26 cellular contexts compared by ENCODE assay signal in genomic region chr6:83984411-83984810, GRCh38. TPM values are rescaled to one million over a fixed set of nuclear protein-coding genes. Genes with fewer than 3 reads are reported as not detected.
"Had no signal": no experiment of that assay in that cellular context is flagged by ENCODE, and none has a peak within 500 bp of the region (broad histone marks: within the 10 kb centered on the region; RNA-seq: fewer than 3 reads in every experiment).

No MANE protein-coding gene starts in this region.

- H3K9me3 Mint-ChIP-seq: nephron, neural progenitor cell had no signal

- H3K27ac ChIP-seq: neural progenitor cell, ovary, parathyroid adenoma, psoas muscle, right lobe of liver, sigmoid colon, stomach, tibial nerve, vagina had no signal

- H3K4me3 ChIP-seq: neural progenitor cell, ovary, psoas muscle, right lobe of liver, sigmoid colon, stomach, tibial nerve, upper lobe of left lung, vagina had no signal

- H3K27me3 ChIP-seq: neural progenitor cell, ovary, right lobe of liver, sigmoid colon, stomach, tibial nerve, upper lobe of left lung, vagina had no signal

- H3K9me3 ChIP-seq: ovary, right lobe of liver, sigmoid colon, upper lobe of left lung, vagina had no signal

- H3K36me3 ChIP-seq: ovary, right lobe of liver, sigmoid colon, upper lobe of left lung, vagina had no signal

- H3K27ac Mint-ChIP-seq: natural killer cell; nephron; neural progenitor cell; progenitor cell of endocrine pancreas; stimulated activated effector memory CD8-positive, alpha-beta T cell treated with anti-CD3 and anti-CD28 coated beads, Interleukin-12 subunit alpha, Interleukin-12 subunit beta, amount 100 ng/mL, for 72 hours; stimulated activated naive B cell treated with anti-CD40 and anti-IgM and Interleukin-4, amounts not matched to agents 10 μg/mL and 1 μg/mL and 100 μg/mL, for 72 hours; stimulated activated naive CD8-positive, alpha-beta T cell treated with anti-CD3 and anti-CD28 coated beads, Interleukin-15, Interleukin-2, amounts not matched to agents 100 ng/mL and 50 ng/mL, for 24 hours had no signal

- H3K4me3 Mint-ChIP-seq: natural killer cell; nephron; neural progenitor cell; stimulated activated effector memory CD8-positive, alpha-beta T cell treated with anti-CD3 and anti-CD28 coated beads, Interleukin-12 subunit alpha, Interleukin-12 subunit beta, amount 100 ng/mL, for 72 hours; stimulated activated naive B cell treated with anti-CD40 and anti-IgM and Interleukin-4, amounts not matched to agents 10 μg/mL and 1 μg/mL and 100 μg/mL, for 72 hours; stimulated activated naive CD8-positive, alpha-beta T cell treated with anti-CD3 and anti-CD28 coated beads, Interleukin-15, Interleukin-2, amounts not matched to agents 100 ng/mL and 50 ng/mL, for 24 hours had no signal

- H3K4me1 Mint-ChIP-seq: natural killer cell; nephron; neural progenitor cell; stimulated activated effector memory CD8-positive, alpha-beta T cell treated with anti-CD3 and anti-CD28 coated beads, Interleukin-12 subunit alpha, Interleukin-12 subunit beta, amount 100 ng/mL, for 72 hours; stimulated activated naive B cell treated with anti-CD40 and anti-IgM and Interleukin-4, amounts not matched to agents 10 μg/mL and 1 μg/mL and 100 μg/mL, for 72 hours had no signal

- H3K36me3 Mint-ChIP-seq: natural killer cell; neural progenitor cell; stimulated activated effector memory CD8-positive, alpha-beta T cell treated with anti-CD3 and anti-CD28 coated beads, Interleukin-12 subunit alpha, Interleukin-12 subunit beta, amount 100 ng/mL, for 72 hours had no signal

- H3K27me3 Mint-ChIP-seq: progenitor cell of endocrine pancreas; stimulated activated naive B cell treated with anti-CD40 and anti-IgM and Interleukin-4, amounts not matched to agents 10 μg/mL and 1 μg/mL and 100 μg/mL, for 72 hours; stimulated activated naive CD8-positive, alpha-beta T cell treated with anti-CD3 and anti-CD28 coated beads, Interleukin-15, Interleukin-2, amounts not matched to agents 100 ng/mL and 50 ng/mL, for 24 hours had no signal

- H3K4me1 ChIP-seq: neural progenitor cell, parathyroid adenoma, psoas muscle, right lobe of liver, sigmoid colon, stomach, upper lobe of left lung, vagina had no signal

- DNase-seq: natural killer cell; occipital lobe; ovary; posterior cingulate gyrus; psoas muscle; right cardiac atrium; right lobe of liver; sigmoid colon; small intestine; stimulated activated CD4-positive, alpha-beta T cell treated with anti-CD3 and anti-CD28 coated beads, Interleukin-15, amount 100 ng/mL, for 24 hours; stimulated activated CD4-positive, alpha-beta T cell treated with anti-CD3 and anti-CD28 coated beads, Interleukin-2, amount 100 ng/mL, for 24 hours; stimulated activated CD4-positive, alpha-beta T cell treated with anti-CD3 and anti-CD28 coated beads, Interleukin-2, amount 100 ng/mL, for 48 hours; stimulated activated CD4-positive, alpha-beta T cell treated with anti-CD3 and anti-CD28 coated beads, Interleukin-4, amount 100 ng/mL, for 24 hours; stimulated activated naive B cell treated with anti-CD40 and anti-IgM and Interleukin-4, amounts not matched to agents 10 μg/mL and 1 μg/mL and 100 μg/mL, for 72 hours; stimulated activated naive CD4-positive, alpha-beta T cell treated with Interleukin-2 at 50 U/mL for 16 hours; stomach; trophoblast cell; upper lobe of left lung had no signal

RNA-seq across cellular contexts. Expression of gene MRAP2, which starts 49.2 kb away (rescaled TPM):
- total RNA-seq: natural killer cell had no signal
